1 cellular context compared by ENCODE assay signal in genomic region chr21:37563641-37564340, GRCh38.
TF ChIP-seq lines count a peak whose summit lies in the region.

No MANE protein-coding gene starts in this region.

TF ChIP-seq in GM12878, 131 proteins besides CTCF, POLR2A, EP300 and RAD21 (continued from another document and continues in another):
- TF ChIP-seq, protein P1, sequence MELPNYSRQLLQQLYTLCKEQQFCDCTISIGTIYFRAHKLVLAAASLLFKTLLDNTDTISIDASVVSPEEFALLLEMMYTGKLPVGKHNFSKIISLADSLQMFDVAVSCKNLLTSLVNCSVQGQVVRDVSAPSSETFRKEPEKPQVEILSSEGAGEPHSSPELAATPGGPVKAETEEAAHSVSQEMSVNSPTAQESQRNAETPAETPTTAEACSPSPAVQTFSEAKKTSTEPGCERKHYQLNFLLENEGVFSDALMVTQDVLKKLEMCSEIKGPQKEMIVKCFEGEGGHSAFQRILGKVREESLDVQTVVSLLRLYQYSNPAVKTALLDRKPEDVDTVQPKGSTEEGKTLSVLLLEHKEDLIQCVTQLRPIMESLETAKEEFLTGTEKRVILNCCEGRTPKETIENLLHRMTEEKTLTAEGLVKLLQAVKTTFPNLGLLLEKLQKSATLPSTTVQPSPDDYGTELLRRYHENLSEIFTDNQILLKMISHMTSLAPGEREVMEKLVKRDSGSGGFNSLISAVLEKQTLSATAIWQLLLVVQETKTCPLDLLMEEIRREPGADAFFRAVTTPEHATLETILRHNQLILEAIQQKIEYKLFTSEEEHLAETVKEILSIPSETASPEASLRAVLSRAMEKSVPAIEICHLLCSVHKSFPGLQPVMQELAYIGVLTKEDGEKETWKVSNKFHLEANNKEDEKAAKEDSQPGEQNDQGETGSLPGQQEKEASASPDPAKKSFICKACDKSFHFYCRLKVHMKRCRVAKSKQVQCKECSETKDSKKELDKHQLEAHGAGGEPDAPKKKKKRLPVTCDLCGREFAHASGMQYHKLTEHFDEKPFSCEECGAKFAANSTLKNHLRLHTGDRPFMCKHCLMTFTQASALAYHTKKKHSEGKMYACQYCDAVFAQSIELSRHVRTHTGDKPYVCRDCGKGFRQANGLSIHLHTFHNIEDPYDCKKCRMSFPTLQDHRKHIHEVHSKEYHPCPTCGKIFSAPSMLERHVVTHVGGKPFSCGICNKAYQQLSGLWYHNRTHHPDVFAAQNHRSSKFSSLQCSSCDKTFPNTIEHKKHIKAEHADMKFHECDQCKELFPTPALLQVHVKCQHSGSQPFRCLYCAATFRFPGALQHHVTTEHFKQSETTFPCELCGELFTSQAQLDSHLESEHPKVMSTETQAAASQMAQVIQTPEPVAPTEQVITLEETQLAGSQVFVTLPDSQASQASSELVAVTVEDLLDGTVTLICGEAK (IDR thresholded peaks at IDR 0.05; ENCODE audit: borderline replicate concordance) = no peak
- no peak for TF ChIP-seq ZBTB4 (CRISPR knock-in tag; IDR thresholded peaks at IDR 0.05)
- no peak for TF ChIP-seq RFX5 (IDR thresholded peaks at IDR 0.05; ENCODE audit: low read depth, low read length)
- no peak for TF ChIP-seq SIX5 (IDR thresholded peaks at IDR 0.05; ENCODE audit: low read depth, low read length, severe bottlenecking)
- peak; percentile 78 for TF ChIP-seq DPF2 (IDR thresholded peaks at IDR 0.05)
- TF ChIP-seq MXI1 (IDR thresholded peaks at IDR 0.05; ENCODE audit: low read depth, low read length) = peak; percentile 94
- TF ChIP-seq, protein P2, sequence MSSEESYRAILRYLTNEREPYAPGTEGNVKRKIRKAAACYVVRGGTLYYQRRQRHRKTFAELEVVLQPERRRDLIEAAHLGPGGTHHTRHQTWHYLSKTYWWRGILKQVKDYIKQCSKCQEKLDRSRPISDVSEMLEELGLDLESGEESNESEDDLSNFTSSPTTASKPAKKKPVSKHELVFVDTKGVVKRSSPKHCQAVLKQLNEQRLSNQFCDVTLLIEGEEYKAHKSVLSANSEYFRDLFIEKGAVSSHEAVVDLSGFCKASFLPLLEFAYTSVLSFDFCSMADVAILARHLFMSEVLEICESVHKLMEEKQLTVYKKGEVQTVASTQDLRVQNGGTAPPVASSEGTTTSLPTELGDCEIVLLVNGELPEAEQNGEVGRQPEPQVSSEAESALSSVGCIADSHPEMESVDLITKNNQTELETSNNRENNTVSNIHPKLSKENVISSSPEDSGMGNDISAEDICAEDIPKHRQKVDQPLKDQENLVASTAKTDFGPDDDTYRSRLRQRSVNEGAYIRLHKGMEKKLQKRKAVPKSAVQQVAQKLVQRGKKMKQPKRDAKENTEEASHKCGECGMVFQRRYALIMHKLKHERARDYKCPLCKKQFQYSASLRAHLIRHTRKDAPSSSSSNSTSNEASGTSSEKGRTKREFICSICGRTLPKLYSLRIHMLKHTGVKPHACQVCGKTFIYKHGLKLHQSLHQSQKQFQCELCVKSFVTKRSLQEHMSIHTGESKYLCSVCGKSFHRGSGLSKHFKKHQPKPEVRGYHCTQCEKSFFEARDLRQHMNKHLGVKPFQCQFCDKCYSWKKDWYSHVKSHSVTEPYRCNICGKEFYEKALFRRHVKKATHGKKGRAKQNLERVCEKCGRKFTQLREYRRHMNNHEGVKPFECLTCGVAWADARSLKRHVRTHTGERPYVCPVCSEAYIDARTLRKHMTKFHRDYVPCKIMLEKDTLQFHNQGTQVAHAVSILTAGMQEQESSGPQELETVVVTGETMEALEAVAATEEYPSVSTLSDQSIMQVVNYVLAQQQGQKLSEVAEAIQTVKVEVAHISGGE (CRISPR knock-in tag; IDR thresholded peaks at IDR 0.05) = 0 out of 2 replicates have a peak, but pooled peaks have one; percentile 31
- TF ChIP-seq SMARCA5 (IDR thresholded peaks at IDR 0.05) = no peak
- TF ChIP-seq MAX (IDR thresholded peaks at IDR 0.05; ENCODE audit: low read depth, low read length) = peak; percentile 94
- TF ChIP-seq YY1 (IDR thresholded peaks at IDR 0.05; ENCODE audit: low read depth, low read length) = peak; percentile 36
- TF ChIP-seq GABPA (IDR thresholded peaks at IDR 0.05; ENCODE audit: low read depth) = no peak
- TF ChIP-seq CREM (IDR thresholded peaks at IDR 0.05; ENCODE audit: low read depth) = no peak; the same call in 1 of the 2 replicates
- TF ChIP-seq ZNF24 (IDR thresholded peaks at IDR 0.05) = no peak
- no peak for TF ChIP-seq IRF4 (IDR thresholded peaks at IDR 0.05; ENCODE audit: low read depth, low read length)
- TF ChIP-seq FOXK2 (IDR thresholded peaks at IDR 0.05) = no peak
- peak; percentile 39; the same call in 1 of the 2 replicates for TF ChIP-seq SMAD5 (IDR thresholded peaks at IDR 0.05; ENCODE audit: low read depth)
- TF ChIP-seq IKZF1 (conservative IDR thresholded peaks at IDR 0.05) = peak; percentile 75
- TF ChIP-seq SUZ12 (IDR thresholded peaks at IDR 0.05; ENCODE audit: unreplicated experiment) = no peak
- TF ChIP-seq, protein P3, sequence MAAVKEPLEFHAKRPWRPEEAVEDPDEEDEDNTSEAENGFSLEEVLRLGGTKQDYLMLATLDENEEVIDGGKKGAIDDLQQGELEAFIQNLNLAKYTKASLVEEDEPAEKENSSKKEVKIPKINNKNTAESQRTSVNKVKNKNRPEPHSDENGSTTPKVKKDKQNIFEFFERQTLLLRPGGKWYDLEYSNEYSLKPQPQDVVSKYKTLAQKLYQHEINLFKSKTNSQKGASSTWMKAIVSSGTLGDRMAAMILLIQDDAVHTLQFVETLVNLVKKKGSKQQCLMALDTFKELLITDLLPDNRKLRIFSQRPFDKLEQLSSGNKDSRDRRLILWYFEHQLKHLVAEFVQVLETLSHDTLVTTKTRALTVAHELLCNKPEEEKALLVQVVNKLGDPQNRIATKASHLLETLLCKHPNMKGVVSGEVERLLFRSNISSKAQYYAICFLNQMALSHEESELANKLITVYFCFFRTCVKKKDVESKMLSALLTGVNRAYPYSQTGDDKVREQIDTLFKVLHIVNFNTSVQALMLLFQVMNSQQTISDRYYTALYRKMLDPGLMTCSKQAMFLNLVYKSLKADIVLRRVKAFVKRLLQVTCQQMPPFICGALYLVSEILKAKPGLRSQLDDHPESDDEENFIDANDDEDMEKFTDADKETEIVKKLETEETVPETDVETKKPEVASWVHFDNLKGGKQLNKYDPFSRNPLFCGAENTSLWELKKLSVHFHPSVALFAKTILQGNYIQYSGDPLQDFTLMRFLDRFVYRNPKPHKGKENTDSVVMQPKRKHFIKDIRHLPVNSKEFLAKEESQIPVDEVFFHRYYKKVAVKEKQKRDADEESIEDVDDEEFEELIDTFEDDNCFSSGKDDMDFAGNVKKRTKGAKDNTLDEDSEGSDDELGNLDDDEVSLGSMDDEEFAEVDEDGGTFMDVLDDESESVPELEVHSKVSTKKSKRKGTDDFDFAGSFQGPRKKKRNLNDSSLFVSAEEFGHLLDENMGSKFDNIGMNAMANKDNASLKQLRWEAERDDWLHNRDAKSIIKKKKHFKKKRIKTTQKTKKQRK (IDR thresholded peaks at IDR 0.05; ENCODE audit: low read depth, low read length) = no peak
- TF ChIP-seq SP1 (IDR thresholded peaks at IDR 0.05; ENCODE audit: low read depth, low read length) = no peak
- no peak for TF ChIP-seq CHD4 (IDR thresholded peaks at IDR 0.05)
- TF ChIP-seq IRF3 (IDR thresholded peaks at IDR 0.05) = peak; percentile 59; the same call in 1 of the 2 replicates
- no peak for TF ChIP-seq RBBP5 (conservative IDR thresholded peaks at IDR 0.05)
- TF ChIP-seq CHD2 (IDR thresholded peaks at IDR 0.05; ENCODE audit: borderline replicate concordance, low read depth, low read length) = no peak
- TF ChIP-seq NBN (IDR thresholded peaks at IDR 0.05) = 0 out of 2 replicates have a peak, but pooled peaks have one; percentile 23
- no peak for TF ChIP-seq TCF12 (IDR thresholded peaks at IDR 0.05; ENCODE audit: low read depth, low read length)
- TF ChIP-seq SUPT20H (IDR thresholded peaks at IDR 0.05; ENCODE audit: borderline replicate concordance, control insufficient read depth, low read depth, low read length) = no peak
- TF ChIP-seq RB1 (IDR thresholded peaks at IDR 0.05; ENCODE audit: borderline replicate concordance) = peak; percentile 82; the same call in 1 of the 2 replicates
- peak; percentile 62 for TF ChIP-seq MYC (IDR thresholded peaks at IDR 0.05; ENCODE audit: insufficient read depth, insufficient read length, insufficient replicate concordance, low read length, severe bottlenecking)
- peak; percentile 98 for TF ChIP-seq USF2 (IDR thresholded peaks at IDR 0.05; ENCODE audit: borderline replicate concordance, low read depth, low read length)
- TF ChIP-seq HDAC2 (IDR thresholded peaks at IDR 0.05) = no peak
- TF ChIP-seq ZNF592 (IDR thresholded peaks at IDR 0.05) = no peak
- no peak for TF ChIP-seq CHD1 (IDR thresholded peaks at IDR 0.05; ENCODE audit: low read depth, low read length)
- TF ChIP-seq POLR2AphosphoS5 (IDR thresholded peaks at IDR 0.05; ENCODE audit: low read length) = peak; percentile 83
- no peak for TF ChIP-seq ZNF217 (IDR thresholded peaks at IDR 0.05)
- TF ChIP-seq PML (IDR thresholded peaks at IDR 0.05; ENCODE audit: low read length) = peak; percentile 65
